Comparison of ENCODE assay signal across 30 cellular contexts in the genomic region with DNA sequence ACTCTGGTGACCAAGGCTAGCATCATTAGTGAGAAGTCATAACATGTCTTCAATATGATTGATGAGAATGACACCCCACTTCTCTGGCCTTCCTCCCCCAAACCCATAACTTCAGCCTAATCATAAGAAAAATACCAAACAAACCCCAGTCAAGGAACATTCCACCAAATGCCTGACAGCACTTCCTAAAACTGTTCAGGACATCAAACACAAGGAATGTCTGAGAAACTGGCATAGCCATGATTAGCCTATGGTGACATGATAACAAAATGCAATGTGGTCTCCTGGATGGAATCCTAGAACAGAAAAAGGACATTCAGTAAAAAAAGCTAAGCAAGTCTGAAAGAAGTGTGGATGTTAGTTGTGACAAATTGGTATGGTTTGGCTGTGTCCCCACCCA. TPM values are rescaled to one million over a fixed set of nuclear protein-coding genes. Genes with fewer than 3 reads are reported as not detected.
"Had no signal": no experiment of that assay in that cellular context is flagged by ENCODE, and none has a peak within 500 bp of the region (broad histone marks: within the 10 kb centered on the region; RNA-seq: fewer than 3 reads in every experiment).

No MANE protein-coding gene starts in this region.

- H3K4me1 ChIP-seq: breast epithelium, esophagus squamous epithelium, pancreas, prostate gland, sigmoid colon, thyroid gland had no signal

- DNase-seq: activated CD4-positive, alpha-beta T cell treated with anti-CD3 and anti-CD28 coated beads for 1 hour; activated CD4-positive, alpha-beta T cell treated with anti-CD3 and anti-CD28 coated beads, Interleukin-2, amount 50 U/mL, for 1 hour; activated CD8-positive, alpha-beta T cell treated with anti-CD3 and anti-CD28 coated beads for 36 hours; activated naive CD4-positive, alpha-beta T cell; activated T-cell treated with anti-CD3 and anti-CD28 coated beads for 4 hours; activated T-cell treated with anti-CD3 and anti-CD28 coated beads, Interleukin-2, amount 50 U/mL, for 72 hours; central memory CD4-positive, alpha-beta T cell; esophagus squamous epithelium; hippocampal formation; left cardiac atrium; left ventricle myocardium superior; naive B cell; nephron progenitor cell; pancreas; retina; sigmoid colon; small intestine; stimulated activated CD4-positive, alpha-beta T cell treated with anti-CD3 and anti-CD28 coated beads, Interleukin-4, amount 100 ng/mL, for 4 hours; stimulated activated CD8-positive, alpha-beta memory T cell treated with anti-CD3 and anti-CD28 coated beads, Interleukin-4, amount 100 ng/mL, for 48 hours; stimulated activated naive CD8-positive, alpha-beta T cell treated with anti-CD3 and anti-CD28 coated beads, Interleukin-15, amount 100 ng/mL, for 72 hours; T-helper 9 cell; thyroid gland had no signal

- FAIRE-seq: frontal cortex, keratinocyte, pancreas, small intestine had no signal

- H3K9me3 ChIP-seq: breast epithelium, esophagus squamous epithelium, pancreas, prostate gland, sigmoid colon, thyroid gland had no signal

- H3K27me3 ChIP-seq: pancreas, thyroid gland had no signal

- H3K4me3 ChIP-seq: breast epithelium, esophagus squamous epithelium, pancreas, prostate gland, sigmoid colon, thyroid gland had no signal

- H3K27ac ChIP-seq: breast epithelium, esophagus squamous epithelium, pancreas, prostate gland, sigmoid colon, thyroid gland had no signal

- H3K36me3 ChIP-seq: breast epithelium, esophagus squamous epithelium, pancreas, prostate gland, sigmoid colon, thyroid gland had no signal

- ATAC-seq: activated CD8-positive, alpha-beta T cell treated with anti-CD3 and anti-CD28 coated beads for 36 hours; activated naive CD4-positive, alpha-beta T cell treated with anti-CD3 and anti-CD28 coated beads, Interleukin-2, amount 50 U/mL, for 72 hours; activated T-cell treated with anti-CD3 and anti-CD28 coated beads, Interleukin-2, amount 50 U/mL, for 72 hours; left cardiac atrium; left ventricle myocardium superior; pancreas; stimulated activated memory B cell treated with anti-CD40 and anti-IgM and Interleukin-4, amounts not matched to agents 10 μg/mL and 1 μg/mL and 100 μg/mL, for 72 hours; stimulated activated naive CD8-positive, alpha-beta T cell treated with anti-CD3 and anti-CD28 coated beads, Interleukin-15, amount 100 ng/mL, for 72 hours had no signal

RNA-seq across cellular contexts. Expression of gene TBX4, which starts 24.7 kb away (rescaled TPM):
- total RNA-seq: activated CD8-positive, alpha-beta T cell treated with anti-CD3 and anti-CD28 coated beads for 36 hours; activated naive CD4-positive, alpha-beta T cell treated with anti-CD3 and anti-CD28 coated beads, Interleukin-2, amount 50 U/mL, for 72 hours; activated T-cell treated with anti-CD3 and anti-CD28 coated beads, Interleukin-2, amount 50 U/mL, for 72 hours; esophagus squamous epithelium; frontal cortex; left cardiac atrium; left ventricle myocardium superior; lung microvascular endothelial cell; pancreas; sigmoid colon; ureter had no signal
- polyA plus RNA-seq: pancreas, sigmoid colon, small intestine had no signal

RNA-seq across cellular contexts. Expression of gene TBX2, which starts 27.9 kb away (rescaled TPM):
- total RNA-seq: activated CD8-positive, alpha-beta T cell treated with anti-CD3 and anti-CD28 coated beads for 36 hours; activated naive CD4-positive, alpha-beta T cell treated with anti-CD3 and anti-CD28 coated beads, Interleukin-2, amount 50 U/mL, for 72 hours had no signal
- polyA plus RNA-seq: keratinocyte had no signal
